ENCODE assay signal across 15 cellular contexts in the genomic region with DNA sequence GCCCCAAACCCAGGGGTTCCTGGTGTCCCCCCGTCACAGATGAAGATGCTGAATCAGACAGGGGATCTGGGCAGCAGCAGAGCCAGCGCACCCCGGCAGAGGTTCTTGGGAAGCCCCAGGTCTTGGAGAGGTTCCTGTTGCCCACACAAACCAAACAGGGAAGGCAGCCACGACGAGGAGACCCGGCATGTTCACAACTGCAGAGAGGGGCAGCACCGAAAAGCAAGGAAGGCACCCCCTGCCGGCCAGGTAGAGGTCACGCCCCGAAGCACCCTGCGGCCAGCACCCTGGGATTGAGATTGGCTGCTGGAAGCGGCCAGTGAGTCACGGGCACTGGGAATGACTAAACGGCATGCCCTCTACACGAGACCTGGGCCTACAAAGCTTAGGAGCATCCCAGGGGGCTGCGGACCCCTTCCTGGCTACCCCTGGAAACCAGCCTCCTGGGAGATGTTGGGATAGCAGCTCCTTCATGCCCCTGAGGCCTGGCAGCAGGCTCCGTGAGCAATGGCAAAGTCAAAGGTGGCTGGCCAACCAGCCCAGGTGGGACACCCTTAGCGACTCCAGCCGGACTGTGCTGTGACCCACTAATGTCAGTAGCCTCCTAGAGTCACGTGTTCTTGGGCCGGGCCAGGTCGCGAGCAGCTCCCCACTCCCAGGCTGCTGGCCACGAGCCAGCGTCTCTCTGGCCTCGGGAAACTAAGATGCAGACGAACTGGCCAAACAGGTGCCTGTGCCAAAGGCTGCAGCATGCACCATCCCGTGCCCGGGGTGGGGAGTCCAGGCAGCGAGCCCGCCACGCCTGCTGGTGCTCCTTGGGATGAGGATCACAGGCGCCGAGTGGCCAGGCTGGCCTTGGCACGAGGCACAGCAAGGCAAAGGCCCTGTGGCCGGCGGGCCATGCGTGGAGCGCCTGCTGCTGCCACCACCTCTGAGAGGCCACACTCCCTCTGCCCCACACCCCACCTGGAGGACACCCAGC. TPM values are rescaled to one million over a fixed set of nuclear protein-coding genes. Genes with fewer than 3 reads are reported as not detected.
DNase-seq lines count a peak whose midpoint lies in the region; FAIRE-seq and TF ChIP-seq lines count a peak whose summit lies in the region.
"Had no signal": no experiment of that assay in that cellular context is flagged by ENCODE, and none has a peak within 500 bp of the region (broad histone marks: within the 10 kb centered on the region; RNA-seq: fewer than 3 reads in every experiment).

No MANE protein-coding gene starts in this region.

- DNase-seq in LNCaP clone FGC (ENCODE audit: low read depth) (peak; percentile 97), epithelial cell of prostate (ENCODE audit: low read depth, low spot score) (peak; percentile 29), ovary (peak in 3 of 5 donors; percentile 30 to 52 (median 42)), hepatocyte (ENCODE audit: low spot score) (no peak), H54 (ENCODE audit: insufficient read length, low spot score) (no peak), NCI-H1417 (lab: John Stamatoyannopoulos, UW) (no peak)
- DNase-seq in activated CD4-positive, alpha-beta T cell treated with anti-CD3 and anti-CD28 coated beads, Interleukin-2, amount 50 U/mL, for 1 hour, result no peak
- DNase-seq: activated T-cell treated with anti-CD3 and anti-CD28 coated beads for 4 hours, EL, MM.1S, naive B cell, NCI-H446 treated with DMSO at 0.1 percent for 48 hours, RPMI8226 had no signal

- peaks cover 58 to 100% (median 93%) of the 10 kb centered on the region in 10 experiments for H3K4me1 ChIP-seq in BLaER1 treated with 17β-estradiol and CSF1 and Interleukin-3, amounts not matched to agents 10 nM and 100 nM
- peaks cover 46% of the 10 kb centered on the region for H3K4me1 ChIP-seq in ovary (ENCODE audit: insufficient read depth)
- H3K4me1 ChIP-seq in hepatocyte (ENCODE audit: insufficient read depth), result peaks cover 18% of the 10 kb centered on the region

- H3K4me2 ChIP-seq in BLaER1 treated with 17β-estradiol and CSF1 and Interleukin-3, amounts not matched to agents 10 nM and 100 nM, result peak overlapping the region; percentile 30 to 100 (median 98); a peak in 21 of 22 replicates
- no peak overlapping the region for H3K4me2 ChIP-seq in hepatocyte

- H4K20me1 ChIP-seq in BLaER1 treated with 17β-estradiol and CSF1 and Interleukin-3, amounts not matched to agents 10 nM and 100 nM, result peaks cover 97 to 100% (median 100%) of the 10 kb centered on the region in 11 experiments
- H4K20me1 ChIP-seq in hepatocyte (ENCODE audit: insufficient read depth, poor library complexity, severe bottlenecking), result peaks cover 81% of the 10 kb centered on the region

- peaks cover 98% of the 10 kb centered on the region for H3K79me2 ChIP-seq in hepatocyte

- H3K4me3 ChIP-seq in BLaER1 treated with 17β-estradiol and CSF1 and Interleukin-3, amounts not matched to agents 10 nM and 100 nM, result no peak overlapping the region
- H3K4me3 ChIP-seq in LNCaP clone FGC (ENCODE audit: low read depth, low read length) (peak overlapping the region; percentile 39), ovary (no peak overlapping the region), hepatocyte (no peak overlapping the region)
- H3K4me3 ChIP-seq: vagina had no signal

- H3K27me3 ChIP-seq in BLaER1 treated with 17β-estradiol and CSF1 and Interleukin-3, amounts not matched to agents 10 nM and 100 nM, result no peaks in the 10 kb centered on the region
- no peaks in the 10 kb centered on the region for H3K27me3 ChIP-seq in ovary
- H3K27me3 ChIP-seq in hepatocyte, result no peaks in the 10 kb centered on the region
- H3K27me3 ChIP-seq: vagina had no signal

- peak overlapping the region in 7 of 11 experiments; percentile 2 to 56 (median 6); a peak in 6 of 22 replicates for H3K9ac ChIP-seq in BLaER1 treated with 17β-estradiol and CSF1 and Interleukin-3, amounts not matched to agents 10 nM and 100 nM

- TF ChIP-seq CTCF in LNCaP clone FGC (IDR thresholded peaks at IDR 0.05; ENCODE audit: control insufficient read depth, extremely low read depth, insufficient read depth) (peak; percentile 19; the same call in 1 of the 2 replicates), ovary (IDR thresholded peaks at IDR 0.05) (no peak), hepatocyte (IDR thresholded peaks at IDR 0.05; ENCODE audit: poor library complexity) (no peak)

- H3K27ac ChIP-seq in BLaER1 treated with 17β-estradiol and CSF1 and Interleukin-3, amounts not matched to agents 10 nM and 100 nM, result peak overlapping the region in 1 of 11 experiments; percentile 32; a peak in 3 of 22 replicates
- no peak overlapping the region for H3K27ac ChIP-seq in epithelial cell of prostate
- no peak overlapping the region for H3K27ac ChIP-seq in ovary
- H3K27ac ChIP-seq in hepatocyte, result no peak overlapping the region
- H3K27ac ChIP-seq: vagina had no signal

- no peak overlapping the region for H2AFZ ChIP-seq in hepatocyte

- TF ChIP-seq POLR2A in ovary (IDR thresholded peaks at IDR 0.05), result no peak
- no peak for TF ChIP-seq POLR2A in H54 (IDR thresholded peaks at IDR 0.05; ENCODE audit: low read depth, low read length)

- H3K9me3 ChIP-seq in BLaER1 treated with 17β-estradiol and CSF1 and Interleukin-3, amounts not matched to agents 10 nM and 100 nM (replicated peaks in 1 of 11), result no peaks in the 10 kb centered on the region
- H3K9me3 ChIP-seq in ovary, result no peaks in the 10 kb centered on the region
- no peaks in the 10 kb centered on the region for H3K9me3 ChIP-seq in hepatocyte (ENCODE audit: low read depth)
- H3K9me3 ChIP-seq: vagina had no signal

- peaks cover 0 to 33% (median 18%) of the 10 kb centered on the region in 11 experiments; a peak in 14 of 22 replicates for H3K36me3 ChIP-seq in BLaER1 treated with 17β-estradiol and CSF1 and Interleukin-3, amounts not matched to agents 10 nM and 100 nM
- H3K36me3 ChIP-seq in ovary (no peaks in the 10 kb centered on the region), hepatocyte (replicated peaks; ENCODE audit: insufficient read depth, low read depth) (no peaks in the 10 kb centered on the region)
- H3K36me3 ChIP-seq: vagina had no signal

- no peak for TF ChIP-seq EP300 in ovary (IDR thresholded peaks at IDR 0.05)

- 77 to 91% (median 77%) methylated on average over 25 to 39 of the region's 39 CpGs for WGBS in ovary, 3 donors
- WGBS in hepatocyte (ENCODE audit: low lambda C conversion rate, missing lambda C conversion rate), result 95% methylated on average over 39 of the region's 39 CpGs

- intact Hi-C loops in ovary (cut with DNase I), result no loop called here

- no peaks in the 10 kb centered on the region for H3K9me2 ChIP-seq in hepatocyte (replicated peaks; ENCODE audit: insufficient read depth)

- FAIRE-seq in H54 (lab: Jason Lieb, UNC), result no peak

RNA-seq across cellular contexts. Expression of gene MLLT1, which starts 43.2 kb away (rescaled TPM):
- total RNA-seq in ovary (100 to 1,000 TPM in 3 of 7 donors, 10 to 100 TPM in 4; 16.3 to 116 (median 95.8) TPM), hepatocyte (13.6 and 17.2 TPM in 2 replicates)
- polyA plus RNA-seq in ovary (10 to 100 TPM; 11.1 to 43.7 TPM), hepatocyte (22.9 and 23.3 TPM in 2 replicates)

Comparison
In these comparisons a context has a peak if more than half of its experiments do, and no peak if none do; other contexts are left out.
1. DNase-seq: peak in LNCaP clone FGC (single experiment), epithelial cell of prostate (single experiment) and ovary (3 of 5); none in hepatocyte (single experiment), activated CD4-positive, alpha-beta T cell treated with anti-CD3 and anti-CD28 coated beads, Interleukin-2, amount 50 U/mL, for 1 hour (single experiment), H54 (single experiment) and NCI-H1417 (0 of 3).